In the genomic region with DNA sequence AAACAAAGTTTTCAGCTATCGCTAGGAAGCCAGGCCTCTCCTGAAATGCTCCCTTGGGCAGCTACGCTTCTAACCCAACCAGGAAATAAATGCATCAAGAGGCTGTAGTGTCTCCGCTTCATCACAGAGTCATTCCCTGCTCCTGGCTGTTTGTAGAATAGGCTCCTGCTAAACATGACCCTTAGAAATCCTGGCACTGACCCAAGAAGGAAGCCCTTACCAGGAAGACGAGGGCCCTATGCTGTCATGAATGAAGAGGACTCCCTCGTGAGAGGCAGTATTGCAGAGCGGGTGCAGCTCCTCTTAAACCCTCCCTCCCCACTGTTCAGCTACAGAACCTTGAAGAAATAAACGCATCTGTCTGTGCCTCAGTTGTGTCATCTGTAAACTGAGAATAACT, we compare ENCODE assay signal across 10 cellular contexts. TPM values are rescaled to one million over a fixed set of nuclear protein-coding genes. Genes with fewer than 3 reads are reported as not detected.
DNase-seq lines count a peak whose midpoint lies in the region; ATAC-seq and TF ChIP-seq lines count a peak whose summit lies in the region.
"Had no signal": no experiment of that assay in that cellular context is flagged by ENCODE, and none has a peak within 500 bp of the region (broad histone marks: within the 10 kb centered on the region; RNA-seq: fewer than 3 reads in every experiment).

No MANE protein-coding gene starts in this region.

- intact Hi-C loops in prostate gland (cut with DNase I), result loop anchor here (5.0 kb wide), 1 partner anchor 37 kb away; no protein-coding TSS in a partner anchor

- H3K4me1 ChIP-seq in prostate gland (replicated peaks), result no peaks in the 10 kb centered on the region

- H3K27ac Mint-ChIP-seq in naive thymus-derived CD8-positive, alpha-beta T cell, result no peak overlapping the region
- no peak overlapping the region for H3K27ac Mint-ChIP-seq in activated naive CD4-positive, alpha-beta T cell treated with anti-CD3 and anti-CD28 coated beads, Interleukin-2, amount 10 ng/mL, durations not matched to agents 7 days and 5 days
- H3K27ac Mint-ChIP-seq: activated T-cell treated with anti-CD3 and anti-CD28 coated beads, Interleukin-2, amount 50 U/mL, for 24 hours had no signal

- TF ChIP-seq POLR2A in prostate gland (IDR thresholded peaks at IDR 0.05), result no peak

- peak overlapping the region; percentile 27 to 60 for H3K27ac ChIP-seq in coronary artery
- H3K27ac ChIP-seq in prostate gland, result peak overlapping the region in 1 of 2 donors; percentile 14

- TF ChIP-seq CTCF in coronary artery (IDR thresholded peaks at IDR 0.05), result no peak
- no peak for TF ChIP-seq CTCF in prostate gland (IDR thresholded peaks at IDR 0.05)

- peaks cover 0 to 71% (median 49%) of the 10 kb centered on the region in 3 donors for H3K36me3 Mint-ChIP-seq in naive thymus-derived CD8-positive, alpha-beta T cell
- H3K36me3 Mint-ChIP-seq in activated naive CD4-positive, alpha-beta T cell treated with anti-CD3 and anti-CD28 coated beads, Interleukin-2, amount 10 ng/mL, durations not matched to agents 7 days and 5 days, result peaks cover 45% of the 10 kb centered on the region

- H3K4me3 ChIP-seq in coronary artery (no peak overlapping the region), prostate gland (no peak overlapping the region)

- CTCF ChIA-PET in activated naive CD4-positive, alpha-beta T cell treated with anti-CD3 and anti-CD28 coated beads, Interleukin-2, amount 10 ng/mL, durations not matched to agents 7 days and 5 days (lab: Charles Lee), result no interaction called here

- 50% methylated on average over 7 of the region's 7 CpGs for WGBS in prostate gland

- no peaks in the 10 kb centered on the region for H3K27me3 ChIP-seq in prostate gland (replicated peaks; ENCODE audit: insufficient read depth)

- H3K4me1 Mint-ChIP-seq in naive thymus-derived CD8-positive, alpha-beta T cell, result peaks cover 0 to 58% (median 0%) of the 10 kb centered on the region in 4 donors
- H3K4me1 Mint-ChIP-seq in activated naive CD4-positive, alpha-beta T cell treated with anti-CD3 and anti-CD28 coated beads, Interleukin-2, amount 10 ng/mL, durations not matched to agents 7 days and 5 days, result peaks cover 3% of the 10 kb centered on the region

- no peak overlapping the region for H3K4me3 Mint-ChIP-seq in naive thymus-derived CD8-positive, alpha-beta T cell
- H3K4me3 Mint-ChIP-seq in activated naive CD4-positive, alpha-beta T cell treated with anti-CD3 and anti-CD28 coated beads, Interleukin-2, amount 10 ng/mL, durations not matched to agents 7 days and 5 days, result no peak overlapping the region
- H3K4me3 Mint-ChIP-seq: activated T-cell treated with anti-CD3 and anti-CD28 coated beads, Interleukin-2, amount 50 U/mL, for 24 hours had no signal

- H3K9me3 ChIP-seq in prostate gland, result no peaks in the 10 kb centered on the region

- POLR2A ChIA-PET in naive thymus-derived CD8-positive, alpha-beta T cell (lab: Charles Lee), result no interaction called here

- no peaks in the 10 kb centered on the region for H3K36me3 ChIP-seq in prostate gland

- DNase-seq in DMS53 treated with DMSO at 0.1 percent for 48 hours (lab: John Stamatoyannopoulos, UW; ENCODE audit: unreplicated experiment) (peak; percentile 92), NCI-H187 (lab: John Stamatoyannopoulos, UW) (peak; percentile 51 to 77), coronary artery (ENCODE audit: low spot score) (no peak), prostate gland (ENCODE audit: low spot score) (peak; percentile 45)
- no peak for DNase-seq in naive thymus-derived CD8-positive, alpha-beta T cell
- no peak for DNase-seq in activated naive CD4-positive, alpha-beta T cell treated with anti-CD3 and anti-CD28 coated beads, Interleukin-2, amount 10 ng/mL, durations not matched to agents 7 days and 5 days
- DNase-seq: activated T-cell treated with anti-CD3 and anti-CD28 coated beads, Interleukin-2, amount 50 U/mL, for 24 hours; NCI-H526 had no signal

- no peaks in the 10 kb centered on the region for H3K9me3 Mint-ChIP-seq in naive thymus-derived CD8-positive, alpha-beta T cell
- H3K9me3 Mint-ChIP-seq in activated naive CD4-positive, alpha-beta T cell treated with anti-CD3 and anti-CD28 coated beads, Interleukin-2, amount 10 ng/mL, durations not matched to agents 7 days and 5 days, result no peaks in the 10 kb centered on the region
- H3K9me3 Mint-ChIP-seq: activated T-cell treated with anti-CD3 and anti-CD28 coated beads, Interleukin-2, amount 50 U/mL, for 24 hours had no signal

- H3K27me3 Mint-ChIP-seq in naive thymus-derived CD8-positive, alpha-beta T cell, result no peaks in the 10 kb centered on the region
- H3K27me3 Mint-ChIP-seq in activated naive CD4-positive, alpha-beta T cell treated with anti-CD3 and anti-CD28 coated beads, Interleukin-2, amount 10 ng/mL, durations not matched to agents 7 days and 5 days, result no peaks in the 10 kb centered on the region
- H3K27me3 Mint-ChIP-seq: activated T-cell treated with anti-CD3 and anti-CD28 coated beads, Interleukin-2, amount 50 U/mL, for 24 hours had no signal

- no peak for ATAC-seq in naive thymus-derived CD8-positive, alpha-beta T cell
- ATAC-seq in HG02884 (IDR thresholded peaks at IDR 0.05; ENCODE audit: unreplicated experiment), result no peak
- no peak for ATAC-seq in GM18858 (IDR thresholded peaks at IDR 0.05; ENCODE audit: unreplicated experiment)

RNA-seq across cellular contexts. Expression of a gene that starts 48.3 kb away (rescaled TPM):
- total RNA-seq in prostate gland, result 10 to 100 TPM in 1 of 2 donors, 1 to 10 TPM in 1; 3.5 to 12.3 TPM
- total RNA-seq in naive thymus-derived CD8-positive, alpha-beta T cell, result 10 to 100 TPM; 16.9 to 18.9 TPM
- 1 to 10 TPM; 5.7 to 9.3 (median 6.4) TPM for polyA plus RNA-seq in naive thymus-derived CD8-positive, alpha-beta T cell

Comparison
In these comparisons a context has a peak if more than half of its experiments do, and no peak if none do; other contexts are left out.
1. DNase-seq: peak in DMS53 treated with DMSO at 0.1 percent for 48 hours (single experiment), NCI-H187 (2 of 2) and prostate gland (single experiment); none in coronary artery (single experiment), naive thymus-derived CD8-positive, alpha-beta T cell (0 of 10) and activated naive CD4-positive, alpha-beta T cell treated with anti-CD3 and anti-CD28 coated beads, Interleukin-2, amount 10 ng/mL, durations not matched to agents 7 days and 5 days (single experiment).